ENCODE assay signal across 1 cellular context in genomic region chr2:215436705-215437570, GRCh38.
TF ChIP-seq lines count a peak whose summit lies in the region.

No MANE protein-coding gene starts in this region.

TF ChIP-seq in HepG2, 621 proteins besides CTCF, POLR2A, EP300 and RAD21 (continued from another document and continues in another):
- TF ChIP-seq SKIL (CRISPR knock-in tag; IDR thresholded peaks at IDR 0.05; ENCODE audit: borderline replicate concordance), result no peak
- no peak for TF ChIP-seq ZGPAT (CRISPR knock-in tag; IDR thresholded peaks at IDR 0.05)
- no peak for TF ChIP-seq PAXIP1 (CRISPR knock-in tag; conservative IDR thresholded peaks at IDR 0.05)
- no peak; the same call in 1 of the 2 replicates for TF ChIP-seq ZNF746 (CRISPR knock-in tag; IDR thresholded peaks at IDR 0.05)
- no peak for TF ChIP-seq CEBPB (IDR thresholded peaks at IDR 0.05; ENCODE audit: borderline replicate concordance, low read depth, low read length)
- no peak for TF ChIP-seq SRF (IDR thresholded peaks at IDR 0.05; ENCODE audit: low read depth, low read length)
- TF ChIP-seq KDM5B (CRISPR knock-in tag; IDR thresholded peaks at IDR 0.05; ENCODE audit: borderline replicate concordance), result 0 out of 2 replicates have a peak, but pooled peaks have one; percentile 51
- no peak for TF ChIP-seq ZEB1 (IDR thresholded peaks at IDR 0.05; ENCODE audit: insufficient replicate concordance, low read depth)
- 0 out of 2 replicates have a peak, but pooled peaks have one; percentile 32 for TF ChIP-seq ZNF784 (CRISPR knock-in tag; IDR thresholded peaks at IDR 0.05; ENCODE audit: borderline replicate concordance)
- TF ChIP-seq ATF7 (IDR thresholded peaks at IDR 0.05), result no peak
- TF ChIP-seq ATF7 (CRISPR knock-in tag; IDR thresholded peaks at IDR 0.05), result no peak
- TF ChIP-seq TFAP4 (IDR thresholded peaks at IDR 0.05; ENCODE audit: borderline replicate concordance, low read depth), result no peak
- peak; percentile 37; the same call in 1 of the 2 replicates for TF ChIP-seq GFI1 (CRISPR knock-in tag; IDR thresholded peaks at IDR 0.05; ENCODE audit: borderline replicate concordance)
- TF ChIP-seq NFE2L1 (CRISPR knock-in tag; IDR thresholded peaks at IDR 0.05; ENCODE audit: borderline replicate concordance), result no peak
- no peak for TF ChIP-seq HOXD1 (CRISPR knock-in tag; IDR thresholded peaks at IDR 0.05)
- no peak for TF ChIP-seq E2F1 (CRISPR knock-in tag; IDR thresholded peaks at IDR 0.05)
- TF ChIP-seq RELA (CRISPR knock-in tag; IDR thresholded peaks at IDR 0.05), result no peak
- TF ChIP-seq ZNF350 (CRISPR knock-in tag; IDR thresholded peaks at IDR 0.05; ENCODE audit: borderline replicate concordance, low read depth), result no peak
- no peak for TF ChIP-seq TP53 (CRISPR knock-in tag; conservative IDR thresholded peaks at IDR 0.05)
- TF ChIP-seq NCOR1 (IDR thresholded peaks at IDR 0.05; ENCODE audit: borderline replicate concordance, low read length), result peak; percentile 12; the same call in 1 of the 2 replicates
- no peak for TF ChIP-seq RCOR2 (CRISPR knock-in tag; IDR thresholded peaks at IDR 0.05)
- TF ChIP-seq IRX3 (CRISPR knock-in tag; IDR thresholded peaks at IDR 0.05; ENCODE audit: borderline replicate concordance, low read depth), result no peak
- TF ChIP-seq ZNF782 (CRISPR knock-in tag; IDR thresholded peaks at IDR 0.05; ENCODE audit: borderline replicate concordance), result no peak
- TF ChIP-seq NKX3-1 (CRISPR knock-in tag; IDR thresholded peaks at IDR 0.05), result no peak
- TF ChIP-seq CREM (IDR thresholded peaks at IDR 0.05), result no peak; the same call in 1 of the 2 replicates
- TF ChIP-seq CREM (CRISPR knock-in tag; IDR thresholded peaks at IDR 0.05), result no peak
- 0 out of 2 replicates have a peak, but pooled peaks have one; percentile 20 for TF ChIP-seq ARNT2 (CRISPR knock-in tag; IDR thresholded peaks at IDR 0.05; ENCODE audit: low read depth)
- no peak for TF ChIP-seq TOE1 (CRISPR knock-in tag; IDR thresholded peaks at IDR 0.05)
- TF ChIP-seq ZNF615 (CRISPR knock-in tag; IDR thresholded peaks at IDR 0.05; ENCODE audit: borderline replicate concordance), result no peak
- peak; percentile 46 for TF ChIP-seq HNRNPH1 (optimal IDR thresholded peaks at IDR 0.05; ENCODE audit: low read depth, low read length)
- TF ChIP-seq THAP11 (CRISPR knock-in tag; IDR thresholded peaks at IDR 0.05), result no peak
- TF ChIP-seq TBL1XR1 (IDR thresholded peaks at IDR 0.05; ENCODE audit: borderline replicate concordance, low read length, partially characterized antibody), result peak; percentile 4
- TF ChIP-seq NFE2L2 (IDR thresholded peaks at IDR 0.05; ENCODE audit: low read length), result no peak
- TF ChIP-seq HNF4A (CRISPR knock-in tag; IDR thresholded peaks at IDR 0.05), result 0 out of 2 replicates have a peak, but pooled peaks have one; percentile 5
- TF ChIP-seq ZNF121 (CRISPR knock-in tag; IDR thresholded peaks at IDR 0.05), result no peak
- TF ChIP-seq DPF2 (CRISPR knock-in tag; IDR thresholded peaks at IDR 0.05; ENCODE audit: borderline replicate concordance, low read depth), result no peak
- peak; percentile 51; the same call in 1 of the 2 replicates for TF ChIP-seq EED (CRISPR knock-in tag; IDR thresholded peaks at IDR 0.05)
- no peak for TF ChIP-seq HNRNPLL (IDR thresholded peaks at IDR 0.05; ENCODE audit: low read depth, low read length, poor library complexity, severe bottlenecking)
- TF ChIP-seq NR2F6 (IDR thresholded peaks at IDR 0.05), result no peak
- no peak for TF ChIP-seq NR2F6 (CRISPR knock-in tag; IDR thresholded peaks at IDR 0.05)
- no peak for TF ChIP-seq TSC22D2 (CRISPR knock-in tag; IDR thresholded peaks at IDR 0.05; ENCODE audit: borderline replicate concordance)
- no peak for TF ChIP-seq NFIB (CRISPR knock-in tag; IDR thresholded peaks at IDR 0.05; ENCODE audit: borderline replicate concordance)
- no peak for TF ChIP-seq SOX6 (IDR thresholded peaks at IDR 0.05)
- TF ChIP-seq SOX6 (CRISPR knock-in tag; IDR thresholded peaks at IDR 0.05), result peak; percentile 13
- TF ChIP-seq NR2C2 (CRISPR knock-in tag; IDR thresholded peaks at IDR 0.05; ENCODE audit: borderline replicate concordance), result no peak
- no peak for TF ChIP-seq DRAP1 (CRISPR knock-in tag; IDR thresholded peaks at IDR 0.05)
- 0 out of 2 replicates have a peak, but pooled peaks have one; percentile 45 for TF ChIP-seq POGZ (CRISPR knock-in tag; IDR thresholded peaks at IDR 0.05)
- TF ChIP-seq JDP2 (CRISPR knock-in tag; IDR thresholded peaks at IDR 0.05; ENCODE audit: borderline replicate concordance), result no peak
- no peak for TF ChIP-seq ZKSCAN1 (IDR thresholded peaks at IDR 0.05; ENCODE audit: low read length)
- no peak for TF ChIP-seq ZBTB44 (CRISPR knock-in tag; IDR thresholded peaks at IDR 0.05)
- no peak for TF ChIP-seq RXRB (CRISPR knock-in tag; IDR thresholded peaks at IDR 0.05; ENCODE audit: borderline replicate concordance)
- no peak for TF ChIP-seq GLI4 (CRISPR knock-in tag; IDR thresholded peaks at IDR 0.05; ENCODE audit: borderline replicate concordance)
- peak; percentile 10; the same call in 1 of the 2 replicates for TF ChIP-seq PPARG (CRISPR knock-in tag; conservative IDR thresholded peaks at IDR 0.05)
- no peak for TF ChIP-seq MYNN (CRISPR knock-in tag; IDR thresholded peaks at IDR 0.05; ENCODE audit: low read depth)
- TF ChIP-seq POLR2G (IDR thresholded peaks at IDR 0.05; ENCODE audit: low read depth, low read length), result peak; percentile 60
- TF ChIP-seq ZBTB2 (CRISPR knock-in tag; IDR thresholded peaks at IDR 0.05; ENCODE audit: low read depth), result no peak
- TF ChIP-seq ZNF430 (CRISPR knock-in tag; IDR thresholded peaks at IDR 0.05), result no peak
- 0 out of 2 replicates have a peak, but pooled peaks have one; percentile 39 for TF ChIP-seq ZC3H4 (CRISPR knock-in tag; IDR thresholded peaks at IDR 0.05; ENCODE audit: borderline replicate concordance)
- no peak for TF ChIP-seq ZNF264 (CRISPR knock-in tag; IDR thresholded peaks at IDR 0.05)
- TF ChIP-seq HNF1B (CRISPR knock-in tag; IDR thresholded peaks at IDR 0.05), result 0 out of 2 replicates have a peak, but pooled peaks have one; percentile 9
- no peak for TF ChIP-seq POLR2AphosphoS2 (IDR thresholded peaks at IDR 0.05; ENCODE audit: low read depth, low read length)
